In the genomic region with DNA sequence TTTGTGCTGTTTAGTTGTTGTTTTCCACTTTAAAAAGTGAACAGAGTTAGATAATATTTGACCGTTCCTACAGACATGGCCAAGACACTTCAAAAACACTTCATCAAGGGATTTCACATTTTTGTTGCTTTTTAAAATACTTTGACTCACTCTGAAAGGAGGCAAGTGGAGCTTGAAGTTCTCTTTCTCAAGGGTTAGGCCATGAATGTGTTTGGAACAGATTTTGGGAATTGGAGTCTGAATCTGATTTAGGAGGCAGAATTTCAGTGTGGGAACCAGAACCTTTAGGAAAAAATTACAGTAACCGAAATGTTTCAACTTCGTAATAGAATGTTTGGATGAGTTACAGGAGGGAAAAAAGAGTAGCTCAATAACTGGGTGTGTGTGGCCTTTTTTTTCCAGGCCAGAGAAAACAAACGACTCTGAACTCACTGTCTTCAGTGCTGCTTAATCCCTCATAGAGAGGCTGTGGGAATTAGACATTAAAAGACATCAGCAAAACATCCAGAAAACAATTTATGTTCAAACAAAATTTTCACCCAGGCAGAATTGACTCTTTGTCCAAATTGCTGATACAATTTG, we compare ENCODE assay signal across 20 cellular contexts.
DNase-seq lines count a peak whose midpoint lies in the region; ATAC-seq, FAIRE-seq and TF ChIP-seq lines count a peak whose summit lies in the region.
"Had no signal": no experiment of that assay in that cellular context is flagged by ENCODE, and none has a peak within 500 bp of the region (broad histone marks: within the 10 kb centered on the region; RNA-seq: fewer than 3 reads in every experiment).

No MANE protein-coding gene starts in this region.

- no peak overlapping the region for H3K4me3 ChIP-seq in gastroesophageal sphincter
- H3K4me3 ChIP-seq in suprapubic skin, result no peak overlapping the region
- H3K4me3 ChIP-seq in naive thymus-derived CD4-positive, alpha-beta T cell (ENCODE audit: low read length), result no peak overlapping the region
- H3K4me3 ChIP-seq: esophagus squamous epithelium, pancreas had no signal

- TF ChIP-seq POLR2A in gastroesophageal sphincter (IDR thresholded peaks at IDR 0.05) (no peak), suprapubic skin (IDR thresholded peaks at IDR 0.05) (no peak), GM12892 (IDR thresholded peaks at IDR 0.05; ENCODE audit: low read depth, low read length) (no peak)

- H3K27ac ChIP-seq in gastroesophageal sphincter (peak overlapping the region in 3 of 4 donors; percentile 13 to 58 (median 52)), suprapubic skin (peak overlapping the region; percentile 20)
- no peak overlapping the region for H3K27ac ChIP-seq in naive thymus-derived CD4-positive, alpha-beta T cell (ENCODE audit: low read depth, low read length)
- H3K27ac ChIP-seq: pancreas, RWPE1 had no signal

- WGBS in gastroesophageal sphincter (ENCODE audit: low coverage in 1 of 2), 2 donors, result 27 to 41% methylated on average over 4 of the region's 4 CpGs
- WGBS in suprapubic skin, result 43% methylated on average over 4 of the region's 4 CpGs

- H3K4me1 ChIP-seq in gastroesophageal sphincter (no peaks in the 10 kb centered on the region), suprapubic skin (peaks cover 4% of the 10 kb centered on the region)
- H3K4me1 ChIP-seq in naive thymus-derived CD4-positive, alpha-beta T cell (ENCODE audit: control insufficient read depth in 2 of 2, insufficient read depth in 2 of 2, low read length in 2 of 2), result no peaks in the 10 kb centered on the region
- H3K4me1 ChIP-seq: esophagus squamous epithelium, pancreas had no signal

- FAIRE-seq in GM12892 (lab: Jason Lieb, UNC), result no peak
- FAIRE-seq: bronchial epithelial cell, pancreas, urothelium cell line had no signal

- no peak for TF ChIP-seq CTCF in HFFc6 (IDR thresholded peaks at IDR 0.05)
- TF ChIP-seq CTCF in gastroesophageal sphincter (IDR thresholded peaks at IDR 0.05), result no peak
- no peak for TF ChIP-seq CTCF in nephron (IDR thresholded peaks at IDR 0.05; ENCODE audit: unreplicated experiment in 3 of 3)
- no peak for TF ChIP-seq CTCF in suprapubic skin (IDR thresholded peaks at IDR 0.05)

- DNase-seq in HFFc6 (no peak), suprapubic skin (ENCODE audit: low spot score in 2 of 2) (no peak), GM12892 (ENCODE audit: insufficient read length) (no peak), H4 (ENCODE audit: low spot score) (no peak), NCI-H2081 (lab: John Stamatoyannopoulos, UW) (no peak)
- no peak for DNase-seq in naive thymus-derived CD4-positive, alpha-beta T cell
- DNase-seq: activated CD4-positive, alpha-beta memory T cell treated with anti-CD3 and anti-CD28 coated beads for 36 hours; activated T-cell treated with anti-CD3 and anti-CD28 coated beads, Interleukin-2, amount 50 U/mL, for 24 hours; COR-L47; esophagus squamous epithelium; NCI-H1694; pancreas; T-cell had no signal

- no peak for TF ChIP-seq EP300 in gastroesophageal sphincter (IDR thresholded peaks at IDR 0.05)
- no peak for TF ChIP-seq EP300 in suprapubic skin (IDR thresholded peaks at IDR 0.05)

- no peaks in the 10 kb centered on the region for H3K9me3 ChIP-seq in gastroesophageal sphincter
- no peaks in the 10 kb centered on the region for H3K9me3 ChIP-seq in suprapubic skin
- no peaks in the 10 kb centered on the region for H3K9me3 ChIP-seq in naive thymus-derived CD4-positive, alpha-beta T cell (ENCODE audit: control insufficient read depth in 2 of 3, low read length in 3 of 3)
- H3K9me3 ChIP-seq: esophagus squamous epithelium, pancreas had no signal

- peaks cover 15% of the 10 kb centered on the region for H3K4me1 Mint-ChIP-seq in HFFc6 (ENCODE audit: low read depth)
- H3K4me1 Mint-ChIP-seq in nephron, result peaks cover 73% of the 10 kb centered on the region
- no peaks in the 10 kb centered on the region for H3K4me1 Mint-ChIP-seq in naive thymus-derived CD4-positive, alpha-beta T cell
- H3K4me1 Mint-ChIP-seq: activated naive CD4-positive, alpha-beta T cell treated with anti-CD3 and anti-CD28 coated beads, Interleukin-2, amount 50 U/mL, for 24 hours; stimulated activated effector memory CD8-positive, alpha-beta T cell treated with anti-CD3 and anti-CD28 coated beads, Interleukin-12 subunit alpha, Interleukin-12 subunit beta, amount 100 ng/mL, for 72 hours; T-cell had no signal

- intact Hi-C loops in naive thymus-derived CD4-positive, alpha-beta T cell (cut with micrococcal nuclease), result no loop called here

- H3K36me3 Mint-ChIP-seq in HFFc6 (ENCODE audit: low read depth) (peaks cover 17% of the 10 kb centered on the region; the same call in 1 of the 2 replicates), nephron (ENCODE audit: low read depth) (no peaks in the 10 kb centered on the region)
- no peaks in the 10 kb centered on the region for H3K36me3 Mint-ChIP-seq in naive thymus-derived CD4-positive, alpha-beta T cell
- H3K36me3 Mint-ChIP-seq: activated CD4-positive, alpha-beta memory T cell treated with anti-CD3 and anti-CD28 coated beads for 36 hours; activated naive CD4-positive, alpha-beta T cell treated with anti-CD3 and anti-CD28 coated beads, Interleukin-2, amount 50 U/mL, for 24 hours; stimulated activated effector memory CD8-positive, alpha-beta T cell treated with anti-CD3 and anti-CD28 coated beads, Interleukin-12 subunit alpha, Interleukin-12 subunit beta, amount 100 ng/mL, for 72 hours; T-cell had no signal

- H3K27me3 ChIP-seq in gastroesophageal sphincter (no peaks in the 10 kb centered on the region), suprapubic skin (no peaks in the 10 kb centered on the region)
- no peaks in the 10 kb centered on the region for H3K27me3 ChIP-seq in naive thymus-derived CD4-positive, alpha-beta T cell (ENCODE audit: control insufficient read depth in 2 of 2, insufficient read depth in 2 of 2, low read length in 2 of 2)
- H3K27me3 ChIP-seq: esophagus squamous epithelium, pancreas had no signal

- H3K36me3 ChIP-seq in gastroesophageal sphincter, result no peaks in the 10 kb centered on the region
- H3K36me3 ChIP-seq in suprapubic skin, result no peaks in the 10 kb centered on the region
- H3K36me3 ChIP-seq in naive thymus-derived CD4-positive, alpha-beta T cell (ENCODE audit: control insufficient read depth in 2 of 3, insufficient read depth in 3 of 3, low read length in 3 of 3), result no peaks in the 10 kb centered on the region
- H3K36me3 ChIP-seq: esophagus squamous epithelium, pancreas had no signal

- POLR2A ChIA-PET in naive thymus-derived CD4-positive, alpha-beta T cell (lab: Charles Lee), result no interaction called here

- H3K9me3 Mint-ChIP-seq in HFFc6, result no peaks in the 10 kb centered on the region
- H3K9me3 Mint-ChIP-seq in nephron, result no peaks in the 10 kb centered on the region
- H3K9me3 Mint-ChIP-seq in naive thymus-derived CD4-positive, alpha-beta T cell, result no peaks in the 10 kb centered on the region
- H3K9me3 Mint-ChIP-seq: activated CD4-positive, alpha-beta memory T cell treated with anti-CD3 and anti-CD28 coated beads for 36 hours; activated naive CD4-positive, alpha-beta T cell treated with anti-CD3 and anti-CD28 coated beads, Interleukin-2, amount 50 U/mL, for 24 hours; activated T-cell treated with anti-CD3 and anti-CD28 coated beads, Interleukin-2, amount 50 U/mL, for 24 hours; stimulated activated effector memory CD8-positive, alpha-beta T cell treated with anti-CD3 and anti-CD28 coated beads, Interleukin-12 subunit alpha, Interleukin-12 subunit beta, amount 100 ng/mL, for 72 hours; T-cell had no signal

- H3K27ac Mint-ChIP-seq in HFFc6, result peak overlapping the region; percentile 27; the same call in 1 of the 2 replicates
- peak overlapping the region; percentile 74 to 91 (median 87) for H3K27ac Mint-ChIP-seq in nephron
- H3K27ac Mint-ChIP-seq in naive thymus-derived CD4-positive, alpha-beta T cell, result no peak overlapping the region
- H3K27ac Mint-ChIP-seq: activated CD4-positive, alpha-beta memory T cell treated with anti-CD3 and anti-CD28 coated beads for 36 hours; activated naive CD4-positive, alpha-beta T cell treated with anti-CD3 and anti-CD28 coated beads, Interleukin-2, amount 50 U/mL, for 24 hours; activated T-cell treated with anti-CD3 and anti-CD28 coated beads, Interleukin-2, amount 50 U/mL, for 24 hours; stimulated activated effector memory CD8-positive, alpha-beta T cell treated with anti-CD3 and anti-CD28 coated beads, Interleukin-12 subunit alpha, Interleukin-12 subunit beta, amount 100 ng/mL, for 72 hours; T-cell had no signal

- H3K27me3 Mint-ChIP-seq in HFFc6 (ENCODE audit: insufficient read depth) (peaks cover 6% of the 10 kb centered on the region; the same call in 1 of the 2 replicates), nephron (ENCODE audit: low read depth) (no peaks in the 10 kb centered on the region)
- H3K27me3 Mint-ChIP-seq in naive thymus-derived CD4-positive, alpha-beta T cell, result peaks cover 0 to 7% (median 5%) of the 10 kb centered on the region in 5 donors
- H3K27me3 Mint-ChIP-seq: activated CD4-positive, alpha-beta memory T cell treated with anti-CD3 and anti-CD28 coated beads for 36 hours; activated naive CD4-positive, alpha-beta T cell treated with anti-CD3 and anti-CD28 coated beads, Interleukin-2, amount 50 U/mL, for 24 hours; T-cell had no signal

- ATAC-seq in gastroesophageal sphincter, result peak; percentile 83
- ATAC-seq in naive thymus-derived CD4-positive, alpha-beta T cell, result no peak
- ATAC-seq: pancreas; stimulated activated effector memory CD8-positive, alpha-beta T cell treated with anti-CD3 and anti-CD28 coated beads, Interleukin-12 subunit alpha, Interleukin-12 subunit beta, amount 100 ng/mL, for 72 hours; T-cell had no signal

- H3K4me3 Mint-ChIP-seq in HFFc6 (no peak overlapping the region), nephron (no peak overlapping the region)
- no peak overlapping the region for H3K4me3 Mint-ChIP-seq in naive thymus-derived CD4-positive, alpha-beta T cell
- H3K4me3 Mint-ChIP-seq: activated CD4-positive, alpha-beta memory T cell treated with anti-CD3 and anti-CD28 coated beads for 36 hours; activated naive CD4-positive, alpha-beta T cell treated with anti-CD3 and anti-CD28 coated beads, Interleukin-2, amount 50 U/mL, for 24 hours; activated T-cell treated with anti-CD3 and anti-CD28 coated beads, Interleukin-2, amount 50 U/mL, for 24 hours; stimulated activated effector memory CD8-positive, alpha-beta T cell treated with anti-CD3 and anti-CD28 coated beads, Interleukin-12 subunit alpha, Interleukin-12 subunit beta, amount 100 ng/mL, for 72 hours; T-cell had no signal

- CTCF ChIA-PET in naive thymus-derived CD4-positive, alpha-beta T cell (lab: Charles Lee), result no interaction called here

Comparison
In these comparisons a context has a peak if more than half of its experiments do, and no peak if none do; other contexts are left out.
1. H3K27ac Mint-ChIP-seq: peak in HFFc6 (single experiment) and nephron (3 of 3); none in naive thymus-derived CD4-positive, alpha-beta T cell (0 of 9).